1 cellular context compared by ENCODE assay signal in genomic region chr11:75721852-75722668, GRCh38.
A peak's percentile ranks its signal among the peaks of the same experiment; 100 is the strongest.
TF ChIP-seq lines count a peak whose summit lies in the region.

No MANE protein-coding gene starts in this region.

TF ChIP-seq in HepG2, 621 proteins besides CTCF, POLR2A, EP300 and RAD21 (continued from another document and continues in another):
- TF ChIP-seq ZNF318 (CRISPR knock-in tag; IDR thresholded peaks at IDR 0.05), result no peak
- TF ChIP-seq, protein P1, sequence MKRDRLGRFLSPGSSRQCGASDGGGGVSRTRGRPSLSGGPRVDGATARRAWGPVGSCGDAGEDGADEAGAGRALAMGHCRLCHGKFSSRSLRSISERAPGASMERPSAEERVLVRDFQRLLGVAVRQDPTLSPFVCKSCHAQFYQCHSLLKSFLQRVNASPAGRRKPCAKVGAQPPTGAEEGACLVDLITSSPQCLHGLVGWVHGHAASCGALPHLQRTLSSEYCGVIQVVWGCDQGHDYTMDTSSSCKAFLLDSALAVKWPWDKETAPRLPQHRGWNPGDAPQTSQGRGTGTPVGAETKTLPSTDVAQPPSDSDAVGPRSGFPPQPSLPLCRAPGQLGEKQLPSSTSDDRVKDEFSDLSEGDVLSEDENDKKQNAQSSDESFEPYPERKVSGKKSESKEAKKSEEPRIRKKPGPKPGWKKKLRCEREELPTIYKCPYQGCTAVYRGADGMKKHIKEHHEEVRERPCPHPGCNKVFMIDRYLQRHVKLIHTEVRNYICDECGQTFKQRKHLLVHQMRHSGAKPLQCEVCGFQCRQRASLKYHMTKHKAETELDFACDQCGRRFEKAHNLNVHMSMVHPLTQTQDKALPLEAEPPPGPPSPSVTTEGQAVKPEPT (CRISPR knock-in tag; IDR thresholded peaks at IDR 0.05; ENCODE audit: low read depth), result no peak
- TF ChIP-seq IRF2 (CRISPR knock-in tag; IDR thresholded peaks at IDR 0.05), result no peak
- TF ChIP-seq FOXO1 (CRISPR knock-in tag; IDR thresholded peaks at IDR 0.05), result peak; percentile 28; the same call in 1 of the 2 replicates
- TF ChIP-seq ZNF775 (CRISPR knock-in tag; IDR thresholded peaks at IDR 0.05; ENCODE audit: borderline replicate concordance), result no peak
- peak; percentile 98 for TF ChIP-seq ZSCAN22 (CRISPR knock-in tag; IDR thresholded peaks at IDR 0.05)
- no peak for TF ChIP-seq HNRNPK (IDR thresholded peaks at IDR 0.05; ENCODE audit: low read depth, low read length, poor library complexity, severe bottlenecking)
- no peak for TF ChIP-seq RBM39 (IDR thresholded peaks at IDR 0.05; ENCODE audit: low read depth, low read length, poor library complexity, severe bottlenecking)
- TF ChIP-seq, protein P2, sequence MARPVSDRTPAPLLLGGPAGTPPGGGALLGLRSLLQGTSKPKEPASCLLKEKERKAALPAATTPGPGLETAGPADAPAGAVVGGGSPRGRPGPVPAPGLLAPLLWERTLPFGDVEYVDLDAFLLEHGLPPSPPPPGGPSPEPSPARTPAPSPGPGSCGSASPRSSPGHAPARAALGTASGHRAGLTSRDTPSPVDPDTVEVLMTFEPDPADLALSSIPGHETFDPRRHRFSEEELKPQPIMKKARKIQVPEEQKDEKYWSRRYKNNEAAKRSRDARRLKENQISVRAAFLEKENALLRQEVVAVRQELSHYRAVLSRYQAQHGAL (CRISPR knock-in tag; IDR thresholded peaks at IDR 0.05; ENCODE audit: not compliant biosample characterization), result peak; percentile 37
- TF ChIP-seq YEATS4 (CRISPR knock-in tag; IDR thresholded peaks at IDR 0.05; ENCODE audit: borderline replicate concordance), result peak; percentile 75
- TF ChIP-seq MAF1 (CRISPR knock-in tag; IDR thresholded peaks at IDR 0.05; ENCODE audit: borderline replicate concordance), result 0 out of 2 replicates have a peak, but pooled peaks have one; percentile 60
- TF ChIP-seq, protein P3, sequence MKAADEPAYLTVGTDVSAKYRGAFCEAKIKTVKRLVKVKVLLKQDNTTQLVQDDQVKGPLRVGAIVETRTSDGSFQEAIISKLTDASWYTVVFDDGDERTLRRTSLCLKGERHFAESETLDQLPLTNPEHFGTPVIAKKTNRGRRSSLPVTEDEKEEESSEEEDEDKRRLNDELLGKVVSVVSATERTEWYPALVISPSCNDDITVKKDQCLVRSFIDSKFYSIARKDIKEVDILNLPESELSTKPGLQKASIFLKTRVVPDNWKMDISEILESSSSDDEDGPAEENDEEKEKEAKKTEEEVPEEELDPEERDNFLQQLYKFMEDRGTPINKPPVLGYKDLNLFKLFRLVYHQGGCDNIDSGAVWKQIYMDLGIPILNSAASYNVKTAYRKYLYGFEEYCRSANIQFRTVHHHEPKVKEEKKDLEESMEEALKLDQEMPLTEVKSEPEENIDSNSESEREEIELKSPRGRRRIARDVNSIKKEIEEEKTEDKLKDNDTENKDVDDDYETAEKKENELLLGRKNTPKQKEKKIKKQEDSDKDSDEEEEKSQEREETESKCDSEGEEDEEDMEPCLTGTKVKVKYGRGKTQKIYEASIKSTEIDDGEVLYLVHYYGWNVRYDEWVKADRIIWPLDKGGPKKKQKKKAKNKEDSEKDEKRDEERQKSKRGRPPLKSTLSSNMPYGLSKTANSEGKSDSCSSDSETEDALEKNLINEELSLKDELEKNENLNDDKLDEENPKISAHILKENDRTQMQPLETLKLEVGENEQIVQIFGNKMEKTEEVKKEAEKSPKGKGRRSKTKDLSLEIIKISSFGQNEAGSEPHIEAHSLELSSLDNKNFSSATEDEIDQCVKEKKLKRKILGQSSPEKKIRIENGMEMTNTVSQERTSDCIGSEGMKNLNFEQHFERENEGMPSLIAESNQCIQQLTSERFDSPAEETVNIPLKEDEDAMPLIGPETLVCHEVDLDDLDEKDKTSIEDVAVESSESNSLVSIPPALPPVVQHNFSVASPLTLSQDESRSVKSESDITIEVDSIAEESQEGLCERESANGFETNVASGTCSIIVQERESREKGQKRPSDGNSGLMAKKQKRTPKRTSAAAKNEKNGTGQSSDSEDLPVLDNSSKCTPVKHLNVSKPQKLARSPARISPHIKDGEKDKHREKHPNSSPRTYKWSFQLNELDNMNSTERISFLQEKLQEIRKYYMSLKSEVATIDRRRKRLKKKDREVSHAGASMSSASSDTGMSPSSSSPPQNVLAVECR (CRISPR knock-in tag; IDR thresholded peaks at IDR 0.05; ENCODE audit: borderline replicate concordance), result peak; percentile 44; the same call in 1 of the 2 replicates
- TF ChIP-seq ZBTB4 (CRISPR knock-in tag; IDR thresholded peaks at IDR 0.05; ENCODE audit: borderline replicate concordance), result no peak
- TF ChIP-seq ZZZ3 (CRISPR knock-in tag; IDR thresholded peaks at IDR 0.05; ENCODE audit: borderline replicate concordance), result no peak
- no peak for TF ChIP-seq SOX5 (CRISPR knock-in tag; IDR thresholded peaks at IDR 0.05; ENCODE audit: borderline replicate concordance)
- TF ChIP-seq, protein P4, sequence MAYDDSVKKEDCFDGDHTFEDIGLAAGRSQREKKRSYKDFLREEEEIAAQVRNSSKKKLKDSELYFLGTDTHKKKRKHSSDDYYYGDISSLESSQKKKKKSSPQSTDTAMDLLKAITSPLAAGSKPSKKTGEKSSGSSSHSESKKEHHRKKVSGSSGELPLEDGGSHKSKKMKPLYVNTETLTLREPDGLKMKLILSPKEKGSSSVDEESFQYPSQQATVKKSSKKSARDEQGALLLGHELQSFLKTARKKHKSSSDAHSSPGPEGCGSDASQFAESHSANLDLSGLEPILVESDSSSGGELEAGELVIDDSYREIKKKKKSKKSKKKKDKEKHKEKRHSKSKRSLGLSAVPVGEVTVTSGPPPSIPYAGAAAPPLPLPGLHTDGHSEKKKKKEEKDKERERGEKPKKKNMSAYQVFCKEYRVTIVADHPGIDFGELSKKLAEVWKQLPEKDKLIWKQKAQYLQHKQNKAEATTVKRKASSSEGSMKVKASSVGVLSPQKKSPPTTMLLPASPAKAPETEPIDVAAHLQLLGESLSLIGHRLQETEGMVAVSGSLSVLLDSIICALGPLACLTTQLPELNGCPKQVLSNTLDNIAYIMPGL (CRISPR knock-in tag; IDR thresholded peaks at IDR 0.05; ENCODE audit: borderline replicate concordance in 1 of 2, low read depth in 1 of 2), result peak; percentile 39 to 54; a peak in 3 of 4 replicates
- no peak for TF ChIP-seq ZNF709 (CRISPR knock-in tag; IDR thresholded peaks at IDR 0.05)
- TF ChIP-seq XBP1 (CRISPR knock-in tag; IDR thresholded peaks at IDR 0.05), result no peak
- TF ChIP-seq, protein P5, sequence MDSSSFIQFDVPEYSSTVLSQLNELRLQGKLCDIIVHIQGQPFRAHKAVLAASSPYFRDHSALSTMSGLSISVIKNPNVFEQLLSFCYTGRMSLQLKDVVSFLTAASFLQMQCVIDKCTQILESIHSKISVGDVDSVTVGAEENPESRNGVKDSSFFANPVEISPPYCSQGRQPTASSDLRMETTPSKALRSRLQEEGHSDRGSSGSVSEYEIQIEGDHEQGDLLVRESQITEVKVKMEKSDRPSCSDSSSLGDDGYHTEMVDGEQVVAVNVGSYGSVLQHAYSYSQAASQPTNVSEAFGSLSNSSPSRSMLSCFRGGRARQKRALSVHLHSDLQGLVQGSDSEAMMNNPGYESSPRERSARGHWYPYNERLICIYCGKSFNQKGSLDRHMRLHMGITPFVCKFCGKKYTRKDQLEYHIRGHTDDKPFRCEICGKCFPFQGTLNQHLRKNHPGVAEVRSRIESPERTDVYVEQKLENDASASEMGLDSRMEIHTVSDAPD (CRISPR knock-in tag; IDR thresholded peaks at IDR 0.05), result peak; percentile 41; the same call in 1 of the 2 replicates
- no peak for TF ChIP-seq MIXL1 (CRISPR knock-in tag; IDR thresholded peaks at IDR 0.05)
- TF ChIP-seq NKX3-1 (CRISPR knock-in tag; IDR thresholded peaks at IDR 0.05), result 0 out of 2 replicates have a peak, but pooled peaks have one; percentile 51
- no peak for TF ChIP-seq ZBTB21 (CRISPR knock-in tag; IDR thresholded peaks at IDR 0.05)
- TF ChIP-seq ZBTB3 (CRISPR knock-in tag; IDR thresholded peaks at IDR 0.05; ENCODE audit: borderline replicate concordance, low read depth), result 0 out of 2 replicates have a peak, but pooled peaks have one; percentile 69
- TF ChIP-seq TERF1 (CRISPR knock-in tag; IDR thresholded peaks at IDR 0.05), result no peak
- 0 out of 2 replicates have a peak, but pooled peaks have one; percentile 22 for TF ChIP-seq ISL2 (CRISPR knock-in tag; IDR thresholded peaks at IDR 0.05)
- TF ChIP-seq EEA1 (CRISPR knock-in tag; IDR thresholded peaks at IDR 0.05; ENCODE audit: borderline replicate concordance), result no peak
- TF ChIP-seq, protein P6, sequence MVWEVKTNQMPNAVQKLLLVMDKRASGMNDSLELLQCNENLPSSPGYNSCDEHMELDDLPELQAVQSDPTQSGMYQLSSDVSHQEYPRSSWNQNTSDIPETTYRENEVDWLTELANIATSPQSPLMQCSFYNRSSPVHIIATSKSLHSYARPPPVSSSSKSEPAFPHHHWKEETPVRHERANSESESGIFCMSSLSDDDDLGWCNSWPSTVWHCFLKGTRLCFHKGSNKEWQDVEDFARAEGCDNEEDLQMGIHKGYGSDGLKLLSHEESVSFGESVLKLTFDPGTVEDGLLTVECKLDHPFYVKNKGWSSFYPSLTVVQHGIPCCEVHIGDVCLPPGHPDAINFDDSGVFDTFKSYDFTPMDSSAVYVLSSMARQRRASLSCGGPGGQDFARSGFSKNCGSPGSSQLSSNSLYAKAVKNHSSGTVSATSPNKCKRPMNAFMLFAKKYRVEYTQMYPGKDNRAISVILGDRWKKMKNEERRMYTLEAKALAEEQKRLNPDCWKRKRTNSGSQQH (CRISPR knock-in tag; IDR thresholded peaks at IDR 0.05; ENCODE audit: low read depth), result no peak
- TF ChIP-seq ATF7 (IDR thresholded peaks at IDR 0.05), result no peak
- no peak for TF ChIP-seq ATF7 (CRISPR knock-in tag; IDR thresholded peaks at IDR 0.05)
